ENCODE assay signal across 19 cellular contexts in genomic region chr5:175677571-175677970, GRCh38. TPM values are rescaled to one million over a fixed set of nuclear protein-coding genes. Genes with fewer than 3 reads are reported as not detected.
DNase-seq lines count a peak whose midpoint lies in the region; ATAC-seq and TF ChIP-seq lines count a peak whose summit lies in the region.
"Had no signal": no experiment of that assay in that cellular context is flagged by ENCODE, and none has a peak within 500 bp of the region (broad histone marks: within the 10 kb centered on the region; RNA-seq: fewer than 3 reads in every experiment).

No MANE protein-coding gene starts in this region.

- H3K4me1 Mint-ChIP-seq in CD8-positive, alpha-beta T cell (ENCODE audit: low read depth) = peaks cover 58% of the 10 kb centered on the region
- H3K4me1 Mint-ChIP-seq in activated naive CD8-positive, alpha-beta T cell treated with anti-CD3 and anti-CD28 coated beads, Interleukin-2, amount 10 ng/mL, durations not matched to agents 7 days and 5 days = peaks cover 57% of the 10 kb centered on the region
- H3K4me1 Mint-ChIP-seq: B cell, IgD-negative memory B cell had no signal

- ATAC-seq in heart left ventricle = no peak
- ATAC-seq in CD8-positive, alpha-beta T cell = no peak
- no peak for ATAC-seq in activated naive CD8-positive, alpha-beta T cell treated with anti-CD3 and anti-CD28 coated beads, Interleukin-2, amount 10 ng/mL, durations not matched to agents 7 days and 5 days (ENCODE audit: low read depth)
- ATAC-seq in HG03342 (IDR thresholded peaks at IDR 0.05; ENCODE audit: unreplicated experiment) = no peak
- ATAC-seq in GM19324 (IDR thresholded peaks at IDR 0.05; ENCODE audit: low FRiP score, unreplicated experiment) = no peak

- WGBS in heart left ventricle, 4 donors = 60 to 70% (median 68%) methylated on average over 13 of the region's 13 CpGs

- no peak for TF ChIP-seq CTCF in heart left ventricle (IDR thresholded peaks at IDR 0.05)
- no peak for TF ChIP-seq CTCF in CD8-positive, alpha-beta T cell (IDR thresholded peaks at IDR 0.05)
- TF ChIP-seq CTCF in neutrophil (IDR thresholded peaks at IDR 0.05) = no peak

- H3K4me1 ChIP-seq in heart left ventricle (peaks cover 0 to 85% (median 25%) of the 10 kb centered on the region in 12 donors), neutrophil (ENCODE audit: control insufficient read depth in 1 of 2, insufficient read depth in 1 of 2, low read depth in 1 of 2, low read length in 1 of 2) (peaks cover 91 to 95% of the 10 kb centered on the region in 2 experiments)
- peaks cover 15% of the 10 kb centered on the region for H3K4me1 ChIP-seq in CD8-positive, alpha-beta T cell (ENCODE audit: insufficient read depth, low read length)
- H3K4me1 ChIP-seq: Caco-2, SJSA1 had no signal

- CTCF ChIA-PET in CD8-positive, alpha-beta T cell (lab: Charles Lee) = interaction anchor here (0.7 to 1.6 kb wide), 2 partner anchors 19 to 144 kb away, joined by 4 to 11 read pairs; no protein-coding TSS in a partner anchor

- peak overlapping the region; percentile 77 for H3K27ac Mint-ChIP-seq in CD8-positive, alpha-beta T cell
- peak overlapping the region; percentile 26 for H3K27ac Mint-ChIP-seq in activated naive CD8-positive, alpha-beta T cell treated with anti-CD3 and anti-CD28 coated beads, Interleukin-2, amount 10 ng/mL, durations not matched to agents 7 days and 5 days
- H3K27ac Mint-ChIP-seq: B cell, IgD-negative memory B cell had no signal

- POLR2A ChIA-PET in CD8-positive, alpha-beta T cell (lab: Charles Lee) = no interaction called here
- POLR2A ChIA-PET in activated naive CD8-positive, alpha-beta T cell treated with anti-CD3 and anti-CD28 coated beads, Interleukin-2, amount 10 ng/mL, durations not matched to agents 7 days and 5 days (lab: Charles Lee) = interaction anchor here (1.5 to 1.7 kb wide), 2 partner anchors 9 to 23 kb away, joined by 3 to 5 read pairs; no protein-coding TSS in a partner anchor

- H3K36me3 ChIP-seq in heart left ventricle (no peaks in the 10 kb centered on the region), neutrophil (peaks cover 2% of the 10 kb centered on the region)
- no peaks in the 10 kb centered on the region for H3K36me3 ChIP-seq in CD8-positive, alpha-beta T cell (ENCODE audit: insufficient read depth, low read length)
- H3K36me3 ChIP-seq: SJSA1 had no signal

- no peaks in the 10 kb centered on the region for H3K27me3 Mint-ChIP-seq in CD8-positive, alpha-beta T cell (ENCODE audit: low read depth)
- H3K27me3 Mint-ChIP-seq in activated naive CD8-positive, alpha-beta T cell treated with anti-CD3 and anti-CD28 coated beads, Interleukin-2, amount 10 ng/mL, durations not matched to agents 7 days and 5 days = no peaks in the 10 kb centered on the region

- H3K9me3 ChIP-seq in heart left ventricle (no peaks in the 10 kb centered on the region), neutrophil (no peaks in the 10 kb centered on the region)
- no peaks in the 10 kb centered on the region for H3K9me3 ChIP-seq in CD8-positive, alpha-beta T cell (ENCODE audit: low read length)
- H3K9me3 ChIP-seq: Caco-2, SJSA1 had no signal

- no peaks in the 10 kb centered on the region for H3K9me3 Mint-ChIP-seq in CD8-positive, alpha-beta T cell
- no peaks in the 10 kb centered on the region for H3K9me3 Mint-ChIP-seq in activated naive CD8-positive, alpha-beta T cell treated with anti-CD3 and anti-CD28 coated beads, Interleukin-2, amount 10 ng/mL, durations not matched to agents 7 days and 5 days

- H3K27ac ChIP-seq in heart left ventricle (peak overlapping the region in 7 of 12 donors; percentile 12 to 87 (median 34)), neutrophil (peak overlapping the region; percentile 82)
- H3K27ac ChIP-seq in CD8-positive, alpha-beta T cell (ENCODE audit: low read depth, low read length) = no peak overlapping the region
- H3K27ac ChIP-seq: SJSA1 had no signal

- H3K27me3 ChIP-seq in heart left ventricle = no peaks in the 10 kb centered on the region
- H3K27me3 ChIP-seq in CD8-positive, alpha-beta T cell (ENCODE audit: insufficient read depth, low read length) = no peaks in the 10 kb centered on the region
- H3K27me3 ChIP-seq in neutrophil = no peaks in the 10 kb centered on the region

- no peak overlapping the region for H3K4me3 ChIP-seq in heart left ventricle
- H3K4me3 ChIP-seq in CD8-positive, alpha-beta T cell (ENCODE audit: low read depth, low read length) = no peak overlapping the region
- peak overlapping the region; percentile 41 to 45 for H3K4me3 ChIP-seq in neutrophil (ENCODE audit: low read depth in 1 of 2, low read length in 1 of 2)
- H3K4me3 ChIP-seq: SJSA1 had no signal

- intact Hi-C loops in heart left ventricle (cut with DNase I) = no loop called here
- intact Hi-C loops in cardiac septum (cut with DNase I) = no loop called here
- intact Hi-C loops in CD8-positive, alpha-beta T cell (cut with DNase I, micrococcal nuclease) = no loop called here

- H3K4me3 Mint-ChIP-seq in CD8-positive, alpha-beta T cell = peak overlapping the region; percentile 35
- peak overlapping the region; percentile 32 for H3K4me3 Mint-ChIP-seq in activated naive CD8-positive, alpha-beta T cell treated with anti-CD3 and anti-CD28 coated beads, Interleukin-2, amount 10 ng/mL, durations not matched to agents 7 days and 5 days
- H3K4me3 Mint-ChIP-seq: B cell, IgD-negative memory B cell had no signal

- TF ChIP-seq POLR2A in heart left ventricle (IDR thresholded peaks at IDR 0.05) = no peak

- H3K36me3 Mint-ChIP-seq in CD8-positive, alpha-beta T cell = peaks cover 24% of the 10 kb centered on the region
- peaks cover 31% of the 10 kb centered on the region for H3K36me3 Mint-ChIP-seq in activated naive CD8-positive, alpha-beta T cell treated with anti-CD3 and anti-CD28 coated beads, Interleukin-2, amount 10 ng/mL, durations not matched to agents 7 days and 5 days
- H3K36me3 Mint-ChIP-seq: IgD-negative memory B cell had no signal

- DNase-seq in heart left ventricle = no peak
- no peak for DNase-seq in cardiac septum (ENCODE audit: low spot score)
- no peak for DNase-seq in CD8-positive, alpha-beta T cell
- DNase-seq in activated naive CD8-positive, alpha-beta T cell treated with anti-CD3 and anti-CD28 coated beads, Interleukin-2, amount 10 ng/mL, durations not matched to agents 7 days and 5 days = no peak
- DNase-seq in T-helper 1 cell = no peak
- DNase-seq: ACHN, Caco-2, HCEC 1CT, NCI-H1694, NCI-H2107, NCI-H226, NCI-H526 had no signal

RNA-seq across cellular contexts. Expression of gene HRH2, which starts 19.7 kb away (rescaled TPM):
- total RNA-seq in heart left ventricle (10 to 100 TPM; 26.0 to 66.0 (median 37.7) TPM), cardiac septum (60.1 TPM)
- 10 to 100 TPM; 27.8 to 34.6 TPM for polyA plus RNA-seq in heart left ventricle
- 1 to 10 TPM; 1.4 to 1.6 TPM for total RNA-seq in CD8-positive, alpha-beta T cell
- 10 to 100 TPM; 26.8 to 29.0 TPM for total RNA-seq in activated naive CD8-positive, alpha-beta T cell treated with anti-CD3 and anti-CD28 coated beads, Interleukin-2, amount 10 ng/mL, durations not matched to agents 7 days and 5 days
- total RNA-seq: B cell, Caco-2, OCI-LY7, SJSA1 had no signal

Comparison
In these comparisons a context has a peak if more than half of its experiments do, and no peak if none do; other contexts are left out.
1. H3K4me3 ChIP-seq: peak in neutrophil (2 of 2); none in heart left ventricle (0 of 12) and CD8-positive, alpha-beta T cell (single experiment).
2. RNA of gene HRH2, which starts 19.7 kb away (total RNA-seq): 60.1 TPM in cardiac septum (single experiment), 26.0 to 66.0 TPM in heart left ventricle and 26.8 to 29.0 TPM in activated naive CD8-positive, alpha-beta T cell treated with anti-CD3 and anti-CD28 coated beads, Interleukin-2, amount 10 ng/mL, durations not matched to agents 7 days and 5 days; 1.4 to 1.6 TPM in CD8-positive, alpha-beta T cell; every median in the first group is over 10 times any median in the second.